In the genomic region with DNA sequence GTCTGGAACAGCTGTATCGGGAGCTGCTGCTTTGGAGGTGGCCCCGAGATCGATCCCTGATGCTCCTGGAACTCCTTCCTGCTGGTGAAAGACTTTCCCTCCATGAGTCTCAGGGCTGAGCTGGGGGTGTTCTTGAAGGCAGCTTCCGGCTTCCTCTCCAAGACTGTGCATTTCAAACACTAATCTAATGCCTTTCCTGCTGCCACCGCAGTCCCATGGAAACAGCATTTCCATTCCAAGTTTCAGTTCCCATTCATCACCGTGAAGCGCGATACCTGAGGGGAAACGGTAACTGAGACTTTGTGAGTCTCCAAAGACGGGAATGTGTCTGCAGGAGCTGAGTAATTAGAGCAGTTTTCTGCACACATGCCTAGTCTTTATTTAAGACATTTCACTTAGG, we compare ENCODE assay signal across 15 cellular contexts.
"Had no signal": no experiment of that assay in that cellular context is flagged by ENCODE, and none has a peak within 500 bp of the region (broad histone marks: within the 10 kb centered on the region; RNA-seq: fewer than 3 reads in every experiment).

No MANE protein-coding gene starts in this region.

- H3K27ac ChIP-seq: colonic mucosa, esophagus squamous epithelium, transverse colon, uterus had no signal

- H3K36me3 ChIP-seq: colonic mucosa, esophagus squamous epithelium, transverse colon, uterus had no signal

- H3K9me3 Mint-ChIP-seq: activated naive CD4-positive, alpha-beta T cell treated with anti-CD3 and anti-CD28 coated beads, Interleukin-2, amount 50 U/mL, for 24 hours; activated T-cell treated with anti-CD3 and anti-CD28 coated beads, Interleukin-2, amount 50 U/mL, for 4 hours; immature natural killer cell; natural killer cell treated with Interleukin-12 subunit alpha and Interleukin-12 subunit beta and Interleukin-15 and Interleukin-18, amount 100 ng/mL, for 72 hours had no signal

- ATAC-seq: activated T-cell treated with anti-CD3 and anti-CD28 coated beads, Interleukin-2, amount 50 U/mL, for 4 hours; natural killer cell treated with Interleukin-12 subunit alpha and Interleukin-12 subunit beta and Interleukin-15 and Interleukin-18, amount 100 ng/mL, for 72 hours; stimulated activated naive CD8-positive, alpha-beta T cell treated with anti-CD3 and anti-CD28 coated beads, Interleukin-15, Interleukin-2, amounts not matched to agents 100 U/mL and 50 U/mL, for 24 hours had no signal

- H3K9me3 ChIP-seq: colonic mucosa, esophagus squamous epithelium, transverse colon, uterus had no signal

- DNase-seq: activated CD4-positive, alpha-beta T cell treated with anti-CD3 and anti-CD28 coated beads, Interleukin-2, amount 50 U/mL, for 1 hour; activated CD8-positive, alpha-beta memory T cell treated with anti-CD3 and anti-CD28 coated beads, Interleukin-2, amount 50 U/mL, for 4 hours; activated T-cell treated with anti-CD3 and anti-CD28 coated beads, Interleukin-2, amount 50 U/mL, for 4 hours; colonic mucosa; esophagus squamous epithelium; immature natural killer cell; occipital lobe; posterior cingulate gyrus; stimulated activated naive CD8-positive, alpha-beta T cell treated with anti-CD3 and anti-CD28 coated beads, Interleukin-15, Interleukin-2, amounts not matched to agents 100 U/mL and 50 U/mL, for 24 hours; T-helper 1 cell; T-helper 9 cell; transverse colon; uterus had no signal

- H3K4me3 Mint-ChIP-seq: activated naive CD4-positive, alpha-beta T cell treated with anti-CD3 and anti-CD28 coated beads, Interleukin-2, amount 50 U/mL, for 24 hours; activated T-cell treated with anti-CD3 and anti-CD28 coated beads, Interleukin-2, amount 50 U/mL, for 4 hours; immature natural killer cell; natural killer cell treated with Interleukin-12 subunit alpha and Interleukin-12 subunit beta and Interleukin-15 and Interleukin-18, amount 100 ng/mL, for 72 hours had no signal

- H3K27me3 ChIP-seq: colonic mucosa, uterus had no signal

- H3K4me3 ChIP-seq: colonic mucosa, esophagus squamous epithelium, transverse colon, uterus had no signal

- H3K27ac Mint-ChIP-seq: activated naive CD4-positive, alpha-beta T cell treated with anti-CD3 and anti-CD28 coated beads, Interleukin-2, amount 50 U/mL, for 24 hours; immature natural killer cell; natural killer cell treated with Interleukin-12 subunit alpha and Interleukin-12 subunit beta and Interleukin-15 and Interleukin-18, amount 100 ng/mL, for 72 hours had no signal

- H3K36me3 Mint-ChIP-seq: activated naive CD4-positive, alpha-beta T cell treated with anti-CD3 and anti-CD28 coated beads, Interleukin-2, amount 50 U/mL, for 24 hours; immature natural killer cell; natural killer cell treated with Interleukin-12 subunit alpha and Interleukin-12 subunit beta and Interleukin-15 and Interleukin-18, amount 100 ng/mL, for 72 hours had no signal

- H3K4me1 Mint-ChIP-seq: activated naive CD4-positive, alpha-beta T cell treated with anti-CD3 and anti-CD28 coated beads, Interleukin-2, amount 50 U/mL, for 24 hours; immature natural killer cell had no signal

- H3K4me1 ChIP-seq: colonic mucosa, esophagus squamous epithelium, transverse colon, uterus had no signal
